ENCODE assay signal across 8 cellular contexts in the genomic region with DNA sequence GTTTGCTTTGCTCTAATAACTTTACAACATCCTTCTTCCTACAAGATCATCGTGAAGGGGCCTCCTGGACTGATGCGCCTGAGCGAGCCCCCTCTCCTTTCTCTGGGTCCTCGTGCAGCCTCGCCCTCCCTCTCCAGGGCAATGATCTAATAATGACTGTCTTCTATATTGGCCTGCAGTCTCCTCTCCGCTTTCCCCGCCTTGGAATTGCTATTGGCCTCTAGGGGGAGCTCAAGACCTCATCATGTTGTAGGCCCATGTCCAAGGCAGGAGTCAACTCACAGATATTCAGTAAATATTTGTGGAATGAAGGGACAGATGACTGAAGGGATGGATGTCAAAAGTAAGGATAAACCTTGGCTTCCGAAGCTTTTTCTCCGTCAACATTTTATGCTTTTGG.
DNase-seq lines count a peak whose midpoint lies in the region; ATAC-seq and TF ChIP-seq lines count a peak whose summit lies in the region.

No MANE protein-coding gene starts in this region.

- POLR2A ChIA-PET in Panc1 (lab: Charles Lee), result no interaction called here

- in situ Hi-C loops in G401 (cut with HindIII; ENCODE audit: low sequenced_read_pairs), result no loop called here
- in situ Hi-C loops in Panc1 (cut with HindIII; ENCODE audit: low pct_unique_long_range_greater_than_20kb, low sequenced_read_pairs), result no loop called here

- H3K27ac Mint-ChIP-seq in naive B cell, result no peak overlapping the region

- H3K27me3 Mint-ChIP-seq in naive B cell, result no peaks in the 10 kb centered on the region

- no peak overlapping the region for H3K4me3 ChIP-seq in Panc1 (ENCODE audit: low read depth in 2 of 2, low read length in 2 of 2)

- no TSS peak for BruUV-seq in Panc1 (replicated peaks; lab: Mats Ljungman, UMichigan)

- H3K4me3 Mint-ChIP-seq in naive B cell, result no peak overlapping the region

- H3K27ac ChIP-seq in Panc1 (ENCODE audit: low read length), result no peak overlapping the region

- no peaks in the 10 kb centered on the region for H3K9me3 ChIP-seq in Panc1 (ENCODE audit: control insufficient read depth, insufficient read depth, low read depth, low read length)

- intact Hi-C loops in Panc1 (cut with micrococcal nuclease; ENCODE audit: unreplicated experiment), result no loop called here

- CTCF ChIA-PET in Panc1 (lab: Charles Lee), result interaction anchor here (0.6 kb wide), 1 partner anchor 501 kb away, joined by 4 read pairs; no protein-coding TSS in a partner anchor

- no peaks in the 10 kb centered on the region for H3K36me3 Mint-ChIP-seq in naive B cell

- peak; percentile 85 for TF ChIP-seq CTCF in Panc1 (IDR thresholded peaks at IDR 0.05)

- no peaks in the 10 kb centered on the region for H3K27me3 ChIP-seq in Panc1 (ENCODE audit: control insufficient read depth, insufficient read depth, low read length)

- DNase-seq in G401 (ENCODE audit: low spot score), result peak; percentile 74
- DNase-seq in MV-4-11 (lab: John Stamatoyannopoulos, UW), result peak; percentile 23
- DNase-seq in Panc1 (ENCODE audit: low read depth, low spot score), result peak; percentile 36
- peak; percentile 27 for DNase-seq in epidermal melanocyte (ENCODE audit: insufficient read length, low spot score)
- DNase-seq in naive B cell, result peak; percentile 9

- ATAC-seq in Panc1 (peak; percentile 69; the same call in 1 of the 2 replicates), naive B cell (ENCODE audit: low read depth in 2 of 2) (no peak), GM21515 (IDR thresholded peaks at IDR 0.05; ENCODE audit: unreplicated experiment) (no peak), HG03378 (IDR thresholded peaks at IDR 0.05; ENCODE audit: unreplicated experiment) (no peak), HG02642 (IDR thresholded peaks at IDR 0.05; ENCODE audit: poor library complexity, unreplicated experiment) (no peak)

- H3K36me3 ChIP-seq in Panc1 (ENCODE audit: control insufficient read depth, insufficient read depth, low read length), result no peaks in the 10 kb centered on the region

- H3K4me1 ChIP-seq in Panc1 (ENCODE audit: control insufficient read depth, insufficient read depth, low read length), result no peaks in the 10 kb centered on the region

- no peaks in the 10 kb centered on the region for H3K4me1 Mint-ChIP-seq in naive B cell

- peaks cover 0 to 8% (median 0%) of the 10 kb centered on the region in 7 donors for H3K9me3 Mint-ChIP-seq in naive B cell

Comparison
In these comparisons a context has a peak if more than half of its experiments do, and no peak if none do; other contexts are left out.
1. DNase-seq: peak in every context shown above with its lines; median percentile 74 in G401; 36 in Panc1; 27 in epidermal melanocyte; 23 in MV-4-11; 9 in naive B cell.